In the genomic region with DNA sequence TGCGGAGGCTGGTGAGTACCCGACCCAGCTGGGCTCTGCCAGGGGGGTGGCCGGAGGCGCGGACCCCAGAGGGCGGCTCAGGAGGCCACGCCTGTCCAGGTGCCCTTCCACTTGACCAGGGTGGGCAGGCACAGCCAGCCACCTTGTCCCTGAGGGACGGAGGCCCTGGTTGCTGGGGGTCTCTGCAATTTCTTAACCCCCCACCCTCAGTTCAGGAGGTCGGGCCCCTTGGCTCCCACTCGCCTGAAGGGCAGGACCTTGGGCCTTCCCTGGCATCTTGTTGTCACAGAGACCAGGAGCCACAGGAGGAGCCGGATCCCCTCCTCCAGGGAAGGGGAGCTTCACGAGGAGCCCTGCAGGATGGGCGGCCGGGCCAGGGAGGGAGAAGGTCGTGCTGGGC, we compare ENCODE assay signal across 1 cellular context. TPM values are rescaled to one million over a fixed set of nuclear protein-coding genes. Genes with fewer than 3 reads are reported as not detected.
"Had no signal": no experiment of that assay in that cellular context is flagged by ENCODE, and none has a peak within 500 bp of the region (broad histone marks: within the 10 kb centered on the region; RNA-seq: fewer than 3 reads in every experiment).

No MANE protein-coding gene starts in this region.

RNA-seq across cellular contexts. Expression of a gene that starts 1.0 kb away (rescaled TPM):
- total RNA-seq: SJSA1 had no signal
